Comparison of ENCODE assay signal across 9 cellular contexts in genomic region chr11:62923634-62924411, GRCh38. TPM values are rescaled to one million over a fixed set of nuclear protein-coding genes. Genes with fewer than 3 reads are reported as not detected.
DNase-seq lines count a peak whose midpoint lies in the region; ATAC-seq and TF ChIP-seq lines count a peak whose summit lies in the region.
"Had no signal": no experiment of that assay in that cellular context is flagged by ENCODE, and none has a peak within 500 bp of the region (broad histone marks: within the 10 kb centered on the region; RNA-seq: fewer than 3 reads in every experiment).

No MANE protein-coding gene starts in this region.

- H3K4me3 ChIP-seq in cardiac muscle cell = no peak overlapping the region
- peak overlapping the region in 1 of 2 donors; percentile 31 for H3K4me3 ChIP-seq in right atrium auricular region
- H3K4me3 ChIP-seq in thoracic aorta = peak overlapping the region; percentile 60

- H3K27ac ChIP-seq in cardiac muscle cell (no peak overlapping the region), right atrium auricular region (no peak overlapping the region), thoracic aorta (no peak overlapping the region)

- peak in 1 of 2 donors; percentile 52 for DNase-seq in cardiac muscle cell (ENCODE audit: low read depth in 1 of 2, low spot score in 1 of 2)
- DNase-seq in right atrium auricular region (ENCODE audit: low spot score) = no peak
- DNase-seq in activated effector memory CD4-positive, alpha-beta T cell treated with Interleukin-2 at 50 U/mL for 16 hours = peak; percentile 6
- peak; percentile 66 for DNase-seq in inferior parietal cortex (ENCODE audit: extremely low spot score)
- DNase-seq in thoracic aorta (ENCODE audit: low spot score) = no peak
- DNase-seq in midbrain (lab: John Stamatoyannopoulos, UW) = no peak
- DNase-seq in SHP77 treated with DMSO at 0.1 percent for 48 hours (lab: John Stamatoyannopoulos, UW) = no peak
- DNase-seq: KG1 had no signal

- H3K9me3 ChIP-seq in cardiac muscle cell (ENCODE audit: low read depth) (no peaks in the 10 kb centered on the region), right atrium auricular region (no peaks in the 10 kb centered on the region), thoracic aorta (no peaks in the 10 kb centered on the region)

- no peaks in the 10 kb centered on the region for H3K36me3 ChIP-seq in cardiac muscle cell
- H3K36me3 ChIP-seq in right atrium auricular region = no peaks in the 10 kb centered on the region
- H3K36me3 ChIP-seq in thoracic aorta = no peaks in the 10 kb centered on the region

- H3K4me1 ChIP-seq in cardiac muscle cell (ENCODE audit: low read depth) (peaks cover 46% of the 10 kb centered on the region), right atrium auricular region (peaks cover 0 to 44% of the 10 kb centered on the region in 2 donors), thoracic aorta (ENCODE audit: control insufficient read depth in 1 of 2, low read depth in 2 of 2) (peaks cover 18 to 36% of the 10 kb centered on the region in 2 donors)

- TF ChIP-seq CTCF in cardiac muscle cell (IDR thresholded peaks at IDR 0.05; ENCODE audit: low read depth, low read length) (peak; percentile 3), right atrium auricular region (IDR thresholded peaks at IDR 0.05) (no peak), thoracic aorta (IDR thresholded peaks at IDR 0.05) (no peak)

- ATAC-seq in thoracic aorta (ENCODE audit: insufficient number of reproducible peaks, low FRiP score, low read depth) = no peak
- ATAC-seq in HG03565 (IDR thresholded peaks at IDR 0.05; ENCODE audit: unreplicated experiment) = no peak

- H3K27me3 ChIP-seq in cardiac muscle cell (peaks cover 45% of the 10 kb centered on the region), right atrium auricular region (peaks cover 7 to 21% of the 10 kb centered on the region in 2 donors), thoracic aorta (replicated peaks; ENCODE audit: insufficient read depth) (peaks cover 11% of the 10 kb centered on the region)

RNA-seq across cellular contexts. Expression of gene CHRM1, which starts 2.7 kb away (rescaled TPM):
- total RNA-seq in cardiac muscle cell = 1.3 and 1.4 TPM in 2 replicates
- 0.97 and 1.6 TPM in 2 replicates for polyA plus RNA-seq in cardiac muscle cell
- not detected for total RNA-seq in right atrium auricular region
- total RNA-seq in thoracic aorta = not detected

RNA-seq across cellular contexts. Expression of gene SLC3A2, which starts 43.1 kb away (rescaled TPM):
- 71.8 and 79.2 TPM in 2 replicates for total RNA-seq in cardiac muscle cell
- 93.8 and 100 TPM in 2 replicates for polyA plus RNA-seq in cardiac muscle cell
- 10 to 100 TPM; 27.7 to 64.9 TPM for total RNA-seq in right atrium auricular region
- total RNA-seq in thoracic aorta = 100 to 1,000 TPM; 138 to 739 TPM

Comparison
In these comparisons a context has a peak if more than half of its experiments do, and no peak if none do; other contexts are left out.
1. DNase-seq: peak in activated effector memory CD4-positive, alpha-beta T cell treated with Interleukin-2 at 50 U/mL for 16 hours (single experiment) and inferior parietal cortex (single experiment); none in right atrium auricular region (single experiment), thoracic aorta (single experiment), midbrain (single experiment) and SHP77 treated with DMSO at 0.1 percent for 48 hours (single experiment).